Comparison of ENCODE assay signal across 21 cellular contexts in the genomic region with DNA sequence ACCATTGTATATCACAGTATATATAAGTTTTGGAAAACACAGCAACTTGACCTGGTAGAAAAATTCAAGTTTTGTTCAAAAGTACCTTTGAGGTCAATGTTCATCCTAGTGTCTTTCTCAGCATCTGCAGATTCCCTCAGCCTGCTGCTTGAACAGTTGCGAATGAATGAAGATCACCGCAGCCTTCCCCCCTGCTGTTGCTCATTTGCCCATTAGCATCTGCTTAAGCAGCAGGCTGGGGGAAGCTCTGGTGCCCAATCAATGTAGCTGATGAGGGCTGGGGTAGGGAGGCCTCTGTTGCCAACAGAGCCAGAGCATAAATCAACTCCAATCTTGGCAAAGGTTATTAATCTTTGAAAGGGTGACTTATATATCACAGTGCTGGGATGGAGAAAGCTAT.
"Had no signal": no experiment of that assay in that cellular context is flagged by ENCODE, and none has a peak within 500 bp of the region (broad histone marks: within the 10 kb centered on the region; RNA-seq: fewer than 3 reads in every experiment).

No MANE protein-coding gene starts in this region.

- H3K27me3 ChIP-seq: ascending aorta, breast epithelium, tibial artery had no signal

- H3K4me1 Mint-ChIP-seq: activated CD8-positive, alpha-beta memory T cell treated with anti-CD3 and anti-CD28 coated beads, Interleukin-2, amount 10 ng/mL, durations not matched to agents 7 days and 5 days; naive B cell had no signal

- H3K27ac ChIP-seq: ascending aorta, breast epithelium, epithelial cell of prostate, parathyroid adenoma, tibial artery had no signal

- H3K27me3 Mint-ChIP-seq: activated CD4-positive, alpha-beta memory T cell treated with anti-CD3 and anti-CD28 coated beads for 36 hours; activated CD8-positive, alpha-beta memory T cell treated with anti-CD3 and anti-CD28 coated beads, Interleukin-2, amount 10 ng/mL, durations not matched to agents 7 days and 5 days; effector memory CD8-positive, alpha-beta T cell; naive B cell had no signal

- H3K4me3 ChIP-seq: ascending aorta, breast epithelium, tibial artery had no signal

- H3K4me3 Mint-ChIP-seq: activated CD4-positive, alpha-beta memory T cell treated with anti-CD3 and anti-CD28 coated beads for 36 hours; activated CD8-positive, alpha-beta memory T cell treated with anti-CD3 and anti-CD28 coated beads, Interleukin-2, amount 10 ng/mL, durations not matched to agents 7 days and 5 days; activated naive CD4-positive, alpha-beta T cell treated with anti-CD3 and anti-CD28 coated beads for 36 hours; effector memory CD8-positive, alpha-beta T cell; naive B cell had no signal

- H3K36me3 Mint-ChIP-seq: activated CD4-positive, alpha-beta memory T cell treated with anti-CD3 and anti-CD28 coated beads for 36 hours; activated CD8-positive, alpha-beta memory T cell treated with anti-CD3 and anti-CD28 coated beads, Interleukin-2, amount 10 ng/mL, durations not matched to agents 7 days and 5 days; naive B cell had no signal

- H3K4me1 ChIP-seq: ascending aorta, breast epithelium, parathyroid adenoma, tibial artery had no signal

- FAIRE-seq: keratinocyte, urothelium cell line had no signal

- H3K36me3 ChIP-seq: ascending aorta, breast epithelium, tibial artery had no signal

- ATAC-seq: activated CD8-positive, alpha-beta memory T cell treated with anti-CD3 and anti-CD28 coated beads, Interleukin-2, amount 10 ng/mL, durations not matched to agents 7 days and 5 days; effector memory CD8-positive, alpha-beta T cell; left lobe of liver had no signal

- H3K9me3 ChIP-seq: ascending aorta, breast epithelium, tibial artery had no signal

- DNase-seq: activated CD4-positive, alpha-beta memory T cell treated with anti-CD3 and anti-CD28 coated beads for 36 hours; activated CD8-positive, alpha-beta memory T cell treated with anti-CD3 and anti-CD28 coated beads, Interleukin-2, amount 10 ng/mL, durations not matched to agents 7 days and 5 days; activated naive CD4-positive, alpha-beta T cell treated with anti-CD3 and anti-CD28 coated beads for 36 hours; activated T-cell treated with anti-CD3 and anti-CD28 coated beads, Interleukin-2, amount 50 U/mL, for 1 hour; cerebellar nuclear complex; effector memory CD8-positive, alpha-beta T cell; foreskin melanocyte; head of caudate nucleus; naive B cell; stimulated activated CD4-positive, alpha-beta T cell treated with anti-CD3 and anti-CD28 coated beads, Interleukin-15, amount 100 ng/mL, for 24 hours; stimulated activated CD4-positive, alpha-beta T cell treated with anti-CD3 and anti-CD28 coated beads, Interleukin-4, amount 100 ng/mL, for 1 hour; stimulated activated naive CD4-positive, alpha-beta T cell; tibial artery had no signal

- H3K27ac Mint-ChIP-seq: activated CD4-positive, alpha-beta memory T cell treated with anti-CD3 and anti-CD28 coated beads for 36 hours; activated CD8-positive, alpha-beta memory T cell treated with anti-CD3 and anti-CD28 coated beads, Interleukin-2, amount 10 ng/mL, durations not matched to agents 7 days and 5 days; activated naive CD4-positive, alpha-beta T cell treated with anti-CD3 and anti-CD28 coated beads for 36 hours; activated T-helper 2 cell treated with anti-CD3 and anti-CD28 coated beads, Interferon-gamma antibody, Interleukin-2, Interleukin-4, amounts not matched to agents 10 μg/mL and 5 μg/mL and 100 μg/mL, durations not matched to agents 14 hours and 24 hours and 36 hours; effector memory CD8-positive, alpha-beta T cell; naive B cell had no signal
